ENCODE assay signal across 9 cellular contexts in genomic region chr3:122890077-122890484, GRCh38.
DNase-seq lines count a peak whose midpoint lies in the region; ATAC-seq, FAIRE-seq and TF ChIP-seq lines count a peak whose summit lies in the region.
"Had no signal": no experiment of that assay in that cellular context is flagged by ENCODE, and none has a peak within 500 bp of the region (broad histone marks: within the 10 kb centered on the region; RNA-seq: fewer than 3 reads in every experiment).

No MANE protein-coding gene starts in this region.

- H3K27me3 ChIP-seq in CD8-positive, alpha-beta T cell (ENCODE audit: insufficient read depth, low read length) = no peaks in the 10 kb centered on the region
- H3K27me3 ChIP-seq in NT2/D1 (ENCODE audit: insufficient read depth, insufficient read length) (peaks cover 2% of the 10 kb centered on the region), heart left ventricle (no peaks in the 10 kb centered on the region)

- intact Hi-C loops in CD8-positive, alpha-beta T cell (cut with DNase I, micrococcal nuclease) = no loop called here
- intact Hi-C loops in heart left ventricle (cut with DNase I) = no loop called here
- intact Hi-C loops in sciatic nerve (cut with DNase I) = no loop called here

- peak; percentile 31 for FAIRE-seq in GM19239 (lab: Jason Lieb, UNC)

- no peak for TF ChIP-seq POLR2A in heart left ventricle (IDR thresholded peaks at IDR 0.05)

- no peak overlapping the region for H3K27ac Mint-ChIP-seq in CD8-positive, alpha-beta T cell
- H3K27ac Mint-ChIP-seq: dendritic cell treated with granulocyte-macrophage colony-stimulating factor and Interleukin-4, amounts not matched to agents 40 ng/mL and 50 ng/mL, for 4 days had no signal

- no peak for TF ChIP-seq CTCF in CD8-positive, alpha-beta T cell (IDR thresholded peaks at IDR 0.05)
- TF ChIP-seq CTCF in heart left ventricle (IDR thresholded peaks at IDR 0.05) = no peak

- ATAC-seq in CD8-positive, alpha-beta T cell = peak; percentile 26
- ATAC-seq in heart left ventricle (peak; percentile 77 to 84 (median 82)), sciatic nerve (peak; percentile 96)

- H3K27ac ChIP-seq in CD8-positive, alpha-beta T cell (ENCODE audit: low read depth, low read length) = no peak overlapping the region
- H3K27ac ChIP-seq in heart left ventricle = no peak overlapping the region

- no peaks in the 10 kb centered on the region for H3K9me3 ChIP-seq in CD8-positive, alpha-beta T cell (ENCODE audit: low read length)
- H3K9me3 ChIP-seq in NT2/D1 (ENCODE audit: insufficient read depth, low read length) = peaks cover 10% of the 10 kb centered on the region; the same call in 1 of the 2 replicates
- no peaks in the 10 kb centered on the region for H3K9me3 ChIP-seq in heart left ventricle

- H3K4me1 ChIP-seq in CD8-positive, alpha-beta T cell (ENCODE audit: insufficient read depth, low read length) = peaks cover 6% of the 10 kb centered on the region
- H3K4me1 ChIP-seq in NT2/D1 (ENCODE audit: insufficient read depth, insufficient read length) = no peaks in the 10 kb centered on the region
- H3K4me1 ChIP-seq in heart left ventricle = peaks cover 0 to 26% (median 11%) of the 10 kb centered on the region in 12 donors

- no peak overlapping the region for H3K9ac ChIP-seq in NT2/D1 (ENCODE audit: insufficient read length, low read depth)

- POLR2A ChIA-PET in CD8-positive, alpha-beta T cell (lab: Charles Lee) = no interaction called here

- H3K4me3 ChIP-seq in CD8-positive, alpha-beta T cell (ENCODE audit: low read depth, low read length) = no peak overlapping the region
- H3K4me3 ChIP-seq in NT2/D1 (ENCODE audit: insufficient read length, low read depth) = no peak overlapping the region
- H3K4me3 ChIP-seq in heart left ventricle = no peak overlapping the region

- no peaks in the 10 kb centered on the region for H3K27me3 Mint-ChIP-seq in CD8-positive, alpha-beta T cell (ENCODE audit: low read depth)
- H3K27me3 Mint-ChIP-seq: dendritic cell treated with granulocyte-macrophage colony-stimulating factor and Interleukin-4, amounts not matched to agents 40 ng/mL and 50 ng/mL, for 4 days had no signal

- H3K4me3 Mint-ChIP-seq in CD8-positive, alpha-beta T cell = no peak overlapping the region
- H3K4me3 Mint-ChIP-seq: dendritic cell treated with granulocyte-macrophage colony-stimulating factor and Interleukin-4, amounts not matched to agents 40 ng/mL and 50 ng/mL, for 4 days had no signal

- CTCF ChIA-PET in CD8-positive, alpha-beta T cell (lab: Charles Lee) = interaction anchor here (1.3 kb wide), 1 partner anchor 133 kb away, joined by 3 read pairs; no protein-coding TSS in a partner anchor

- peaks cover 3% of the 10 kb centered on the region for H3K36me3 Mint-ChIP-seq in CD8-positive, alpha-beta T cell

- no peaks in the 10 kb centered on the region for H3K36me3 ChIP-seq in CD8-positive, alpha-beta T cell (ENCODE audit: insufficient read depth, low read length)
- no peaks in the 10 kb centered on the region for H3K36me3 ChIP-seq in NT2/D1 (ENCODE audit: insufficient read depth, insufficient read length, low read length)
- H3K36me3 ChIP-seq in heart left ventricle = peaks cover 0 to 5% (median 0%) of the 10 kb centered on the region in 9 donors

- H3K9me3 Mint-ChIP-seq in CD8-positive, alpha-beta T cell = no peaks in the 10 kb centered on the region
- H3K9me3 Mint-ChIP-seq: dendritic cell treated with granulocyte-macrophage colony-stimulating factor and Interleukin-4, amounts not matched to agents 40 ng/mL and 50 ng/mL, for 4 days had no signal

- DNase-seq in CD8-positive, alpha-beta T cell = no peak
- DNase-seq in GM19239 (ENCODE audit: insufficient read length, low spot score) (no peak), NT2/D1 (ENCODE audit: low read depth, low spot score) (peak; percentile 56), heart left ventricle (peak; percentile 67 to 81 (median 78)), sciatic nerve (ENCODE audit: low spot score) (peak; percentile 87), hepatic stellate cell (ENCODE audit: low spot score) (no peak), SW 1271 (lab: John Stamatoyannopoulos, UW) (no peak), NCI-H187 (lab: John Stamatoyannopoulos, UW) (no peak)

- WGBS in heart left ventricle, 4 donors = 2 to 6% (median 3%) methylated on average over 4 of the region's 4 CpGs

- peaks cover 17% of the 10 kb centered on the region for H3K4me1 Mint-ChIP-seq in CD8-positive, alpha-beta T cell (ENCODE audit: low read depth)

Comparison
In these comparisons a context has a peak if more than half of its experiments do, and no peak if none do; other contexts are left out.
1. ATAC-seq: peak in every context shown above with its lines; median percentile 96 in sciatic nerve; 82 in heart left ventricle; 26 in CD8-positive, alpha-beta T cell.
2. DNase-seq: peak in NT2/D1 (single experiment), heart left ventricle (5 of 5) and sciatic nerve (single experiment); none in CD8-positive, alpha-beta T cell (0 of 7), GM19239 (single experiment), hepatic stellate cell (single experiment), SW 1271 (0 of 2) and NCI-H187 (0 of 2).